In genomic region chr15:81091889-81092558, GRCh38 we compare ENCODE assay signal across 9 cellular contexts. TPM values are rescaled to one million over a fixed set of nuclear protein-coding genes. Genes with fewer than 3 reads are reported as not detected.
A peak's percentile ranks its signal among the peaks of the same experiment; 100 is the strongest.
DNase-seq lines count a peak whose midpoint lies in the region; ATAC-seq, FAIRE-seq and TF ChIP-seq lines count a peak whose summit lies in the region.
"Had no signal": no experiment of that assay in that cellular context is flagged by ENCODE, and none has a peak within 500 bp of the region (broad histone marks: within the 10 kb centered on the region; RNA-seq: fewer than 3 reads in every experiment).

No MANE protein-coding gene starts in this region.

- TF ChIP-seq POLR2A in endothelial cell of umbilical vein (IDR thresholded peaks at IDR 0.05; ENCODE audit: low read depth, low read length): no peak

- intact Hi-C loops in endothelial cell of umbilical vein (cut with micrococcal nuclease): loop anchor here (1.0 to 2.0 kb wide), 5 partner anchors 14 to 92 kb away; partner anchors contain the start of gene TLNRD1

- H2AFZ ChIP-seq in endothelial cell of umbilical vein (ENCODE audit: low read depth, low read length): peak overlapping the region; percentile 39

- H3K27me3 ChIP-seq in endothelial cell of umbilical vein (ENCODE audit: control insufficient read depth in 2 of 2, insufficient read depth in 2 of 2, low read length in 2 of 2): no peaks in the 10 kb centered on the region

- H4K20me1 ChIP-seq in endothelial cell of umbilical vein (replicated peaks; ENCODE audit: control insufficient read depth, extremely low read depth, insufficient read depth, low read length): no peaks in the 10 kb centered on the region

- H3K36me3 Mint-ChIP-seq in osteocyte (ENCODE audit: unreplicated experiment): no peaks in the 10 kb centered on the region

- BruUV-seq in endothelial cell of umbilical vein (replicated peaks; lab: Mats Ljungman, UMichigan): no TSS peak

- H3K9me3 ChIP-seq in endothelial cell of umbilical vein (replicated peaks; ENCODE audit: control insufficient read depth, insufficient read depth, low read length): no peaks in the 10 kb centered on the region

- H3K4me1 ChIP-seq in endothelial cell of umbilical vein (ENCODE audit: control insufficient read depth, extremely low read depth, insufficient read depth, low read length): peaks cover 14% of the 10 kb centered on the region

- H3K4me2 ChIP-seq in endothelial cell of umbilical vein (ENCODE audit: insufficient read depth, low read length): peak overlapping the region; percentile 33

- no peaks in the 10 kb centered on the region for H3K36me3 ChIP-seq in endothelial cell of umbilical vein (ENCODE audit: control insufficient read depth in 2 of 2, extremely low read depth in 1 of 2, insufficient read depth in 2 of 2, low read length in 2 of 2)

- H3K4me1 Mint-ChIP-seq in osteocyte (ENCODE audit: unreplicated experiment): peaks cover 18% of the 10 kb centered on the region
- H3K4me1 Mint-ChIP-seq in stimulated activated naive CD8-positive, alpha-beta T cell treated with anti-CD3 and anti-CD28 coated beads, Interleukin-15, amount 100 ng/mL, for 72 hours: no peaks in the 10 kb centered on the region
- H3K4me1 Mint-ChIP-seq: activated B cell treated with CpG ODN at 0.5 μM for 24 hours had no signal

- peak overlapping the region; percentile 77 for H3K27ac Mint-ChIP-seq in osteocyte (ENCODE audit: unreplicated experiment)
- H3K27ac Mint-ChIP-seq in stimulated activated naive CD8-positive, alpha-beta T cell treated with anti-CD3 and anti-CD28 coated beads, Interleukin-15, amount 100 ng/mL, for 72 hours: no peak overlapping the region
- H3K27ac Mint-ChIP-seq: activated B cell treated with CpG ODN at 0.5 μM for 24 hours had no signal

- H3K9me3 Mint-ChIP-seq in osteocyte (ENCODE audit: unreplicated experiment): no peaks in the 10 kb centered on the region
- H3K9me3 Mint-ChIP-seq in stimulated activated naive CD8-positive, alpha-beta T cell treated with anti-CD3 and anti-CD28 coated beads, Interleukin-15, amount 100 ng/mL, for 72 hours: no peaks in the 10 kb centered on the region
- H3K9me3 Mint-ChIP-seq: activated B cell treated with CpG ODN at 0.5 μM for 24 hours had no signal

- peak; percentile 57 for DNase-seq in DMS53 (lab: John Stamatoyannopoulos, UW)
- peak; percentile 63 for DNase-seq in NCI-H2227 treated with DMSO at 0.1 percent for 48 hours (lab: John Stamatoyannopoulos, UW)
- peak; percentile 95 for DNase-seq in endothelial cell of umbilical vein (ENCODE audit: low read depth, low spot score)
- no peak for DNase-seq in osteocyte (ENCODE audit: extremely low spot score, unreplicated experiment)
- no peak for DNase-seq in stimulated activated naive CD8-positive, alpha-beta T cell treated with anti-CD3 and anti-CD28 coated beads, Interleukin-15, amount 100 ng/mL, for 72 hours
- DNase-seq in effector CD4-positive, alpha-beta T cell: no peak
- DNase-seq: activated B cell treated with CpG ODN at 0.5 μM for 24 hours had no signal

- CTCF ChIA-PET in endothelial cell of umbilical vein (lab: Charles Lee): interaction anchor here (0.8 to 2.4 kb wide), 16 partner anchors 8 to 316 kb away, joined by 3 to 32 read pairs (median 5); partner anchors contain the start of gene TLNRD1

- peaks cover 23% of the 10 kb centered on the region for H3K27me3 Mint-ChIP-seq in osteocyte (ENCODE audit: unreplicated experiment)
- peaks cover 48% of the 10 kb centered on the region for H3K27me3 Mint-ChIP-seq in stimulated activated naive CD8-positive, alpha-beta T cell treated with anti-CD3 and anti-CD28 coated beads, Interleukin-15, amount 100 ng/mL, for 72 hours

- peak overlapping the region; percentile 51 for H3K27ac ChIP-seq in endothelial cell of umbilical vein (ENCODE audit: insufficient read depth, low read depth, low read length)

- H3K4me3 Mint-ChIP-seq in osteocyte (ENCODE audit: unreplicated experiment): peak overlapping the region; percentile 23
- no peak overlapping the region for H3K4me3 Mint-ChIP-seq in stimulated activated naive CD8-positive, alpha-beta T cell treated with anti-CD3 and anti-CD28 coated beads, Interleukin-15, amount 100 ng/mL, for 72 hours
- H3K4me3 Mint-ChIP-seq: activated B cell treated with CpG ODN at 0.5 μM for 24 hours had no signal

- no peaks in the 10 kb centered on the region for H3K79me2 ChIP-seq in endothelial cell of umbilical vein (ENCODE audit: control insufficient read depth, insufficient read depth, low read length)

- peak overlapping the region in 1 of 3 experiments; percentile 16 for H3K4me3 ChIP-seq in endothelial cell of umbilical vein (replicated peaks in 1 of 3; ENCODE audit: insufficient read depth in 1 of 3, low read depth in 1 of 3, low read length in 3 of 3)

- dilution Hi-C loops in endothelial cell of umbilical vein (cut with MboI; ENCODE audit: extremely low pct_ligation_motif_present, low sequenced_read_pairs): no loop called here

- POLR2A ChIA-PET in endothelial cell of umbilical vein (lab: Charles Lee): interaction anchor here (1.2 kb wide), 1 partner anchor 90 kb away, joined by 7 read pairs; no protein-coding TSS in a partner anchor

- H3K9ac ChIP-seq in endothelial cell of umbilical vein (replicated peaks; ENCODE audit: extremely low read depth, insufficient read depth, low read length): peak overlapping the region; percentile 25

- FAIRE-seq in endothelial cell of umbilical vein (lab: Jason Lieb, UNC): no peak

- TF ChIP-seq CTCF in endothelial cell of umbilical vein (IDR thresholded peaks at IDR 0.05; ENCODE audit: extremely low read depth in 1 of 2, insufficient read depth in 1 of 2, low read depth in 1 of 2, low read length in 2 of 2): no peak
- no peak for TF ChIP-seq CTCF in osteocyte (IDR thresholded peaks at IDR 0.05)

- no peaks in the 10 kb centered on the region for H3K9me1 ChIP-seq in endothelial cell of umbilical vein (replicated peaks; ENCODE audit: control insufficient read depth, extremely low read depth, insufficient read depth, low read length)

- ATAC-seq in stimulated activated naive CD8-positive, alpha-beta T cell treated with anti-CD3 and anti-CD28 coated beads, Interleukin-15, amount 100 ng/mL, for 72 hours: no peak
- ATAC-seq in GM19324 (IDR thresholded peaks at IDR 0.05; ENCODE audit: low FRiP score, unreplicated experiment) (no peak), HG03139 (IDR thresholded peaks at IDR 0.05; ENCODE audit: unreplicated experiment) (no peak)

TF ChIP-seq in endothelial cell of umbilical vein, 7 proteins besides CTCF, POLR2A, EP300 and RAD21:
- peak; percentile 23 for TF ChIP-seq GATA2 (IDR thresholded peaks at IDR 0.05; ENCODE audit: insufficient read depth, insufficient read length, low read depth, low read length)
- TF ChIP-seq MYC (IDR thresholded peaks at IDR 0.05; ENCODE audit: low read depth, low read length): no peak
- TF ChIP-seq POLR2AphosphoS5 (IDR thresholded peaks at IDR 0.05; ENCODE audit: insufficient read depth, low read depth, low read length): no peak
- TF ChIP-seq FOS (IDR thresholded peaks at IDR 0.05; ENCODE audit: borderline replicate concordance, insufficient read depth, low read length): peak; percentile 93
- TF ChIP-seq JUN (IDR thresholded peaks at IDR 0.05; ENCODE audit: borderline replicate concordance, insufficient read depth, insufficient read length, low read depth): peak; percentile 84
- no peak for TF ChIP-seq EZH2 (IDR thresholded peaks at IDR 0.05; ENCODE audit: borderline replicate concordance, low read depth, low read length, severe bottlenecking)
- TF ChIP-seq MAX (IDR thresholded peaks at IDR 0.05; ENCODE audit: insufficient read depth, insufficient read length): no peak

RNA-seq across cellular contexts. Expression of gene CFAP161, which starts 42.0 kb away (rescaled TPM):
- total RNA-seq in endothelial cell of umbilical vein (0.65 TPM in 1 of 2 replicates, not detected in the other), osteocyte (not detected in 2 replicates)
- polyA plus RNA-seq in endothelial cell of umbilical vein: 0.08 TPM in 1 of 2 replicates, not detected in the other
- polyA plus RNA-seq in endothelial cell of umbilical vein (2011; cell fraction: cytosol; rRNA removed): 0.06 and 0.11 TPM in 2 replicates
- polyA plus RNA-seq in endothelial cell of umbilical vein (2011; cell fraction: nucleus; rRNA removed): 0.14 TPM in 1 of 2 replicates, not detected in the other
- not detected in 2 replicates for polyA plus RNA-seq in endothelial cell of umbilical vein (2012)
- 0.45 TPM in 1 of 2 replicates, not detected in the other for polyA minus RNA-seq in endothelial cell of umbilical vein
- polyA minus RNA-seq in endothelial cell of umbilical vein (2011; cell fraction: cytosol; rRNA and poly(A)+ RNA removed): not detected
- polyA minus RNA-seq in endothelial cell of umbilical vein (2011; cell fraction: nucleus; rRNA and poly(A)+ RNA removed): 0.24 TPM in 1 of 2 replicates, not detected in the other

Comparison
In these comparisons a context has a peak if more than half of its experiments do, and no peak if none do; other contexts are left out.
1. DNase-seq: peak in DMS53 (single experiment), NCI-H2227 treated with DMSO at 0.1 percent for 48 hours (single experiment) and endothelial cell of umbilical vein (single experiment); none in osteocyte (single experiment), stimulated activated naive CD8-positive, alpha-beta T cell treated with anti-CD3 and anti-CD28 coated beads, Interleukin-15, amount 100 ng/mL, for 72 hours (0 of 2) and effector CD4-positive, alpha-beta T cell (single experiment).